Comparison of ENCODE assay signal across 11 cellular contexts in the genomic region with DNA sequence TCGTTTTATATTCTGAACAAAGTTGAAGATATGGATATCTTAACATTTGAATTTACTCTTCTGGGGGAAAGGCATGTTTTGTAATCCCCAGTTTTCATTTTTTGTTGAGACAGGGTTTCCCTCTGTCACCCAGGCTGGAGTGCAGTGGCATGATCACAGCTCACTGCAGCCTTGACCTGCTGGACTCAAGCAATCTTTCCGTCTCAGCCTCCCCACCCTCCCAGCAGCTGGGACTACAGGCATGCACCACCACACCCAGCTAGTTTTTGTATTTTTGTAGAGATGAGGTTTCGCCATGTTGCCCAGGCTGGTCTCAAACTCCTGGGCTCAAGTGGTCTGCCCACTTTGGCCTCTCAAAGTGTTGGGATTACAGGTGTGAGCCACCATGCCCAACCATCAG. TPM values are rescaled to one million over a fixed set of nuclear protein-coding genes. Genes with fewer than 3 reads are reported as not detected.
DNase-seq lines count a peak whose midpoint lies in the region; ATAC-seq and TF ChIP-seq lines count a peak whose summit lies in the region.
"Not testable (repeated sequence)": the region's sequence is repeated elsewhere in the genome, so short reads cannot be mapped to it uniquely, and the experiment has no call there.
"Had no signal": no experiment of that assay in that cellular context is flagged by ENCODE, and none has a peak within 500 bp of the region (broad histone marks: within the 10 kb centered on the region; RNA-seq: fewer than 3 reads in every experiment).

No MANE protein-coding gene starts in this region.

- not testable (repeated sequence) for H3K9me3 ChIP-seq in Karpas-422 (ENCODE audit: low read length); mononuclear cell (ENCODE audit: low read depth, low read length); psoas muscle; testis

- H3K9me2 ChIP-seq in Karpas-422 (replicated peaks; ENCODE audit: insufficient read depth, low read length), result not testable (repeated sequence)

- H3K36me3 Mint-ChIP-seq in activated naive CD8-positive, alpha-beta T cell treated with anti-CD3 and anti-CD28 coated beads, Interleukin-2, amount 10 ng/mL, durations not matched to agents 7 days and 5 days, result not testable (repeated sequence)
- peaks cover 65% of the 10 kb centered on the region for H3K36me3 Mint-ChIP-seq in dendritic cell treated with granulocyte-macrophage colony-stimulating factor and Interleukin-4, amounts not matched to agents 40 ng/mL and 50 ng/mL, for 4 days (ENCODE audit: low read depth)

- peak overlapping the region; percentile 93 for H3K9ac ChIP-seq in Karpas-422 (ENCODE audit: low read length)

- H3K4me1 ChIP-seq in Karpas-422 (ENCODE audit: low read length) (peaks cover 71% of the 10 kb centered on the region), mononuclear cell (ENCODE audit: insufficient read depth, low read length) (peaks cover 49% of the 10 kb centered on the region), psoas muscle (peaks cover 66% of the 10 kb centered on the region), testis (peaks cover 12% of the 10 kb centered on the region)

- not testable (repeated sequence) for H3K27me3 Mint-ChIP-seq in activated naive CD8-positive, alpha-beta T cell treated with anti-CD3 and anti-CD28 coated beads, Interleukin-2, amount 10 ng/mL, durations not matched to agents 7 days and 5 days; dendritic cell treated with granulocyte-macrophage colony-stimulating factor and Interleukin-4, amounts not matched to agents 40 ng/mL and 50 ng/mL, for 4 days

- TF ChIP-seq POLR2A in testis (IDR thresholded peaks at IDR 0.05), result not testable (repeated sequence)

- peaks cover 55% of the 10 kb centered on the region for H3K79me2 ChIP-seq in Karpas-422 (ENCODE audit: low read length)

- H3K36me3 ChIP-seq in Karpas-422 (ENCODE audit: insufficient read depth, low read length) (peaks cover 17% of the 10 kb centered on the region; the same call in 1 of the 2 replicates), psoas muscle (ENCODE audit: insufficient read depth in 1 of 2, low read depth in 1 of 2) (peaks cover 0 to 16% of the 10 kb centered on the region in 2 donors)
- not testable (repeated sequence) for H3K36me3 ChIP-seq in testis (ENCODE audit: low read depth, missing control alignments)

- peak overlapping the region; percentile 34 for H3K4me3 Mint-ChIP-seq in activated naive CD8-positive, alpha-beta T cell treated with anti-CD3 and anti-CD28 coated beads, Interleukin-2, amount 10 ng/mL, durations not matched to agents 7 days and 5 days
- peak overlapping the region; percentile 99 for H3K4me3 Mint-ChIP-seq in dendritic cell treated with granulocyte-macrophage colony-stimulating factor and Interleukin-4, amounts not matched to agents 40 ng/mL and 50 ng/mL, for 4 days

- H3K9me3 Mint-ChIP-seq in activated naive CD8-positive, alpha-beta T cell treated with anti-CD3 and anti-CD28 coated beads, Interleukin-2, amount 10 ng/mL, durations not matched to agents 7 days and 5 days; dendritic cell treated with granulocyte-macrophage colony-stimulating factor and Interleukin-4, amounts not matched to agents 40 ng/mL and 50 ng/mL, for 4 days: not testable (repeated sequence)

- 11 to 26% (median 17%) methylated on average over 3 of the region's 3 CpGs for WGBS in psoas muscle, 3 donors
- 21 to 33% methylated on average over 3 of the region's 3 CpGs for WGBS in testis, 2 donors

- ATAC-seq in activated naive CD8-positive, alpha-beta T cell treated with anti-CD3 and anti-CD28 coated beads, Interleukin-2, amount 10 ng/mL, durations not matched to agents 7 days and 5 days (ENCODE audit: low read depth), result not testable (repeated sequence)
- ATAC-seq in left ventricle myocardium superior (peak; percentile 9), psoas muscle (peak in 2 of 4 donors; percentile 30 to 32)

- H4K20me1 ChIP-seq in Karpas-422 (ENCODE audit: insufficient read depth, low read depth, low read length), result not testable (repeated sequence)

- not testable (repeated sequence) for H3K27me3 ChIP-seq in Karpas-422 (ENCODE audit: low read length); mononuclear cell (ENCODE audit: insufficient read depth, low read length); psoas muscle (ENCODE audit: insufficient read depth in 3 of 3, low read length in 2 of 3); testis

- H3K4me1 Mint-ChIP-seq in activated naive CD8-positive, alpha-beta T cell treated with anti-CD3 and anti-CD28 coated beads, Interleukin-2, amount 10 ng/mL, durations not matched to agents 7 days and 5 days, result peaks cover 36% of the 10 kb centered on the region
- H3K4me1 Mint-ChIP-seq in dendritic cell treated with granulocyte-macrophage colony-stimulating factor and Interleukin-4, amounts not matched to agents 40 ng/mL and 50 ng/mL, for 4 days (ENCODE audit: low read depth), result peaks cover 57% of the 10 kb centered on the region

- H3K4me3 ChIP-seq in Karpas-422 (ENCODE audit: low read length) (peak overlapping the region; percentile 93), mononuclear cell (ENCODE audit: low read length) (peak overlapping the region; percentile 50), psoas muscle (peak overlapping the region; percentile 78), testis (peak overlapping the region; percentile 69 to 78)

- TF ChIP-seq CTCF in C4-2B (conservative IDR thresholded peaks at IDR 0.05); psoas muscle (IDR thresholded peaks at IDR 0.05); testis (IDR thresholded peaks at IDR 0.05): not testable (repeated sequence)

- peak overlapping the region; percentile 97 for H3K4me2 ChIP-seq in Karpas-422 (ENCODE audit: low read depth, low read length, poor library complexity, severe bottlenecking)

- H3K27ac ChIP-seq in C4-2B (peak overlapping the region; percentile 53), Karpas-422 (ENCODE audit: low read length) (peak overlapping the region; percentile 99), psoas muscle (peak overlapping the region; percentile 76), testis (peak overlapping the region; percentile 48 to 90)

- POLR2A ChIA-PET in activated naive CD8-positive, alpha-beta T cell treated with anti-CD3 and anti-CD28 coated beads, Interleukin-2, amount 10 ng/mL, durations not matched to agents 7 days and 5 days (lab: Charles Lee), result interaction anchor here (0.6 kb wide), 1 partner anchor 159 kb away, joined by 3 read pairs; no protein-coding TSS in a partner anchor

- DNase-seq in Karpas-422; activated naive CD8-positive, alpha-beta T cell treated with anti-CD3 and anti-CD28 coated beads, Interleukin-2, amount 10 ng/mL, durations not matched to agents 7 days and 5 days; psoas muscle: not testable (repeated sequence)
- DNase-seq in left ventricle myocardium superior (peak; percentile 37), testis (peak; percentile 56)

- not testable (repeated sequence) for H2AFZ ChIP-seq in Karpas-422 (ENCODE audit: low read length)

- H3K27ac Mint-ChIP-seq in activated naive CD8-positive, alpha-beta T cell treated with anti-CD3 and anti-CD28 coated beads, Interleukin-2, amount 10 ng/mL, durations not matched to agents 7 days and 5 days, result not testable (repeated sequence)
- peak overlapping the region; percentile 97 for H3K27ac Mint-ChIP-seq in dendritic cell treated with granulocyte-macrophage colony-stimulating factor and Interleukin-4, amounts not matched to agents 40 ng/mL and 50 ng/mL, for 4 days

- intact Hi-C loops in dendritic cell treated with granulocyte-macrophage colony-stimulating factor and Interleukin-4, amounts not matched to agents 40 ng/mL and 50 ng/mL, for 4 days (cut with micrococcal nuclease), result loop anchor here (5.0 kb wide), 4 partner anchors 80 to 160 kb away; partner anchors contain the start of gene SLC11A2
- intact Hi-C loops in left ventricle myocardium superior (cut with micrococcal nuclease); testis (cut with DNase I; ENCODE audit: low total_unique reads): not testable (repeated sequence)
- intact Hi-C loops in psoas muscle (cut with DNase I), result loop anchor here (5.0 kb wide), 2 partner anchors 55 to 100 kb away; no protein-coding TSS in a partner anchor

RNA-seq across cellular contexts. Expression of gene HIGD1C, which starts 25.4 kb away (rescaled TPM):
- not detected in 2 replicates for total RNA-seq in Karpas-422 (2014; rRNA removed; shearing (Covaris generic); ENCODE audit: low replicate concordance)
- not detected for total RNA-seq in activated naive CD8-positive, alpha-beta T cell treated with anti-CD3 and anti-CD28 coated beads, Interleukin-2, amount 10 ng/mL, durations not matched to agents 7 days and 5 days
- total RNA-seq in left ventricle myocardium superior (not detected), mononuclear cell (not detected), psoas muscle (not detected), testis (not detected)
- polyA plus RNA-seq in psoas muscle (not detected), testis (ENCODE audit: insufficient read depth, low read depth, low replicate concordance) (3.4 TPM)
- total RNA-seq: activated CD4-positive, alpha-beta T cell treated with anti-CD3 and anti-CD28 coated beads, Interleukin-2, amount 10 ng/mL, durations not matched to agents 24 days and 14 days; activated naive CD8-positive, alpha-beta T cell treated with anti-CD3 and anti-CD28 coated beads for 36 hours; pulmonary artery endothelial cell had no signal
